In the genomic region with DNA sequence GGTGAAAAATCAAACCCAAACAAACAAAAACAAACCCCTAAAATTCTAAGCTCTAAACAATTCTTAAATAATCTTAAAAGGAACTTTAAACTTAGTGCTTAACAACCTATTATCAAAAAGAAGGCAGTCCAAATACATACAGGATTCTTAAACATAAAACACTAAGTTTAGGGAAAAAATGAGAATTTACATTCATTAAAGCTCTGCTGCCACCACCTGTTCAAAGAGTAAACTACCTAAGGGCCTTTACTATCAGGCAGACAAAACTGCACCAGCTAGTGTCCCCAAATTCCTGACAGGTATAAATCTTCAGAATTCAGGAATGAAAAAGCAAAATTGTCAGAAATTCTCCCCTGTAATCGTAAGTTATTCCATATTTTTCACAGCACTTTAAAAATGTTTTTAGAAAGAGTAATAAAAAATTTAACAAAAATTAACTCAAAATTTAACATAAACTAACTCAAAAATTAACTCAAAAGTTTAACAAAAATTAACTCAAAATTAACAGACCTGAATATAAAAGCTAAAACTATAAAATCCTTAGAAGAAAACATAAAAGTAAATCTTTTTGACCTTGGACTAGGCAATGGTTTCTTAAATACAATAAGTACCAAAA, we compare ENCODE assay signal across 8 cellular contexts. TPM values are rescaled to one million over a fixed set of nuclear protein-coding genes. Genes with fewer than 3 reads are reported as not detected.
DNase-seq lines count a peak whose midpoint lies in the region; ATAC-seq, FAIRE-seq and TF ChIP-seq lines count a peak whose summit lies in the region.

No MANE protein-coding gene starts in this region.

- intact Hi-C loops in tibial artery (cut with DNase I; ENCODE audit: low total_unique reads): loop anchor here (10.0 kb wide), 1 partner anchor 105 kb away; no protein-coding TSS in a partner anchor

- no peak overlapping the region for H3K4me3 ChIP-seq in GM23338
- no peak overlapping the region for H3K4me3 ChIP-seq in tibial artery

- no peaks in the 10 kb centered on the region for H3K9me3 ChIP-seq in tibial artery

- H3K4me3 Mint-ChIP-seq in GM23338: no peak overlapping the region

- peak; percentile 94 for FAIRE-seq in frontal cortex (lab: Jason Lieb, UNC)

- no peaks in the 10 kb centered on the region for H3K27me3 Mint-ChIP-seq in GM23338 (ENCODE audit: insufficient read depth, low read depth, poor library complexity)

- no peak overlapping the region for H2AFZ ChIP-seq in GM23338

- DNase-seq in COLO668 (lab: John Stamatoyannopoulos, UW; ENCODE audit: unreplicated experiment) (peak; percentile 0), GM23338 (ENCODE audit: low spot score) (peak; percentile 71), SK-MEL-5 (ENCODE audit: low read depth, low spot score) (peak; percentile 41), frontal cortex (ENCODE audit: low spot score in 2 of 2) (peak in 1 of 2 donors; percentile 6), tibial artery (no peak), T-helper 9 cell (no peak), hepatic stellate cell (ENCODE audit: low spot score) (no peak)

- no peaks in the 10 kb centered on the region for H3K9me2 ChIP-seq in GM23338 (ENCODE audit: insufficient read depth)

- H3K4me1 ChIP-seq in GM23338 (ENCODE audit: insufficient read depth) (peaks cover 18% of the 10 kb centered on the region), tibial artery (no peaks in the 10 kb centered on the region)

- H3K9me3 Mint-ChIP-seq in GM23338: peaks cover 4% of the 10 kb centered on the region; the same call in 2 of the 3 replicates

- no peak; the same call in 1 of the 3 replicates for ATAC-seq in GM23338
- ATAC-seq in HG03045 (IDR thresholded peaks at IDR 0.05; ENCODE audit: unreplicated experiment): no peak

- H4K20me1 ChIP-seq in GM23338 (replicated peaks; ENCODE audit: insufficient read depth): peaks cover 8% of the 10 kb centered on the region

- H3K36me3 Mint-ChIP-seq in GM23338 (ENCODE audit: low read depth): peaks cover 12% of the 10 kb centered on the region; the same call in 2 of the 3 replicates

- H3K4me2 ChIP-seq in GM23338: no peak overlapping the region

- peaks cover 15% of the 10 kb centered on the region for H3K79me2 ChIP-seq in GM23338 (replicated peaks; ENCODE audit: insufficient read depth)

- no peaks in the 10 kb centered on the region for H3F3A ChIP-seq in GM23338 (replicated peaks; ENCODE audit: low read depth)

- H3K4me1 Mint-ChIP-seq in GM23338: peaks cover 20% of the 10 kb centered on the region

- H3K36me3 ChIP-seq in GM23338 (ENCODE audit: insufficient read depth) (no peaks in the 10 kb centered on the region), tibial artery (no peaks in the 10 kb centered on the region)

- no peak overlapping the region for H3K27ac Mint-ChIP-seq in GM23338

- TF ChIP-seq CTCF in GM23338 (conservative IDR thresholded peaks at IDR 0.05; ENCODE audit: low read depth in 2 of 2): peak; percentile 65 to 74
- peak; percentile 24 to 26 for TF ChIP-seq CTCF in tibial artery (IDR thresholded peaks at IDR 0.05)

- in situ Hi-C loops in SK-MEL-5 (cut with HindIII; ENCODE audit: low pct_unique_long_range_greater_than_20kb, low sequenced_read_pairs): no loop called here

- H3K27me3 ChIP-seq in GM23338 (ENCODE audit: insufficient read depth) (no peaks in the 10 kb centered on the region), tibial artery (no peaks in the 10 kb centered on the region)

- H3K27ac ChIP-seq in GM23338 (ENCODE audit: low read depth): no peak overlapping the region
- no peak overlapping the region for H3K27ac ChIP-seq in tibial artery

TF ChIP-seq in GM23338, 12 proteins besides CTCF, POLR2A, EP300 and RAD21 (continues in another document):
- TF ChIP-seq ZNF114 (CRISPR knock-in tag; IDR thresholded peaks at IDR 0.05) (no peak), ZNF462 (CRISPR knock-in tag; IDR thresholded peaks at IDR 0.05) (no peak), CREB1 (CRISPR knock-in tag; IDR thresholded peaks at IDR 0.05; ENCODE audit: low read depth) (no peak), POLR2AphosphoS5 (IDR thresholded peaks at IDR 0.05; ENCODE audit: low read depth) (no peak), NANOG (IDR thresholded peaks at IDR 0.05; ENCODE audit: borderline replicate concordance) (no peak), JUNB (IDR thresholded peaks at IDR 0.05; ENCODE audit: unreplicated experiment) (no peak)

RNA-seq across cellular contexts. Expression of gene PDZD8, which starts 55.1 kb away (rescaled TPM):
- 28.6 and 30.2 TPM in 2 replicates for total RNA-seq in GM23338 (2014; rRNA removed; shearing (Covaris generic))
- 8.4 and 11.4 TPM in 2 replicates for polyA plus RNA-seq in GM23338 (2016; fragmentation: Nextera tagmentation; extraction: Ambion mirVana)
- total RNA-seq in SK-MEL-5 (2014; rRNA removed; shearing (Covaris generic)): 8.5 and 14.1 TPM in 2 replicates
- 6.2 and 9.9 TPM in 2 replicates for polyA plus RNA-seq in SK-MEL-5 (2015; cell fraction: cytosol; rRNA removed)
- polyA plus RNA-seq in SK-MEL-5 (2015; cell fraction: nucleus; rRNA removed): 2.3 and 4.9 TPM in 2 replicates
- 22.0 TPM for total RNA-seq in frontal cortex

Comparison
In these comparisons a context has a peak if more than half of its experiments do, and no peak if none do; other contexts are left out.
1. DNase-seq: peak in COLO668 (single experiment), GM23338 (single experiment) and SK-MEL-5 (single experiment); none in tibial artery (0 of 2), T-helper 9 cell (single experiment) and hepatic stellate cell (single experiment).